Comparison of ENCODE assay signal across 22 cellular contexts in genomic region chr6:156146891-156147290, GRCh38.
DNase-seq lines count a peak whose midpoint lies in the region; ATAC-seq and TF ChIP-seq lines count a peak whose summit lies in the region.
"Had no signal": no experiment of that assay in that cellular context is flagged by ENCODE, and none has a peak within 500 bp of the region (broad histone marks: within the 10 kb centered on the region; RNA-seq: fewer than 3 reads in every experiment).

No MANE protein-coding gene starts in this region.

- H3K36me3 Mint-ChIP-seq in WTC11 (peaks cover 13% of the 10 kb centered on the region), Calu3 (ENCODE audit: insufficient read depth, unreplicated experiment) (no peaks in the 10 kb centered on the region)

- no peak for ATAC-seq in WTC11
- ATAC-seq: A549, HCT116 had no signal

- H3K27me3 Mint-ChIP-seq in WTC11 (ENCODE audit: low read depth) = no peaks in the 10 kb centered on the region
- no peaks in the 10 kb centered on the region for H3K27me3 Mint-ChIP-seq in Calu3 (ENCODE audit: unreplicated experiment)

- H3K27ac Mint-ChIP-seq in WTC11 = no peak overlapping the region
- H3K27ac Mint-ChIP-seq in Calu3 (ENCODE audit: unreplicated experiment) = no peak overlapping the region
- H3K27ac Mint-ChIP-seq: CD4-positive, CD25-positive, alpha-beta regulatory T cell had no signal

- H3K9me3 Mint-ChIP-seq in WTC11 (peaks cover 37% of the 10 kb centered on the region), Calu3 (ENCODE audit: low read depth, unreplicated experiment) (peaks cover 13% of the 10 kb centered on the region)

- POLR2A ChIA-PET in WTC11 (lab: Charles Lee) = no interaction called here

- DNase-seq in NCI-H510A treated with DMSO at 0.1 percent for 48 hours (lab: John Stamatoyannopoulos, UW) (peak; percentile 29), NCI-H510A (lab: John Stamatoyannopoulos, UW) (no peak), NCI-H1105 treated with DMSO at 0.1 percent for 48 hours (lab: John Stamatoyannopoulos, UW) (peak; percentile 46), WTC11 (ENCODE audit: low spot score) (peak; percentile 20), DMS 273 treated with DMSO at 0.1 percent for 48 hours (lab: John Stamatoyannopoulos, UW) (no peak), Calu3 (no peak), HuH-7.5 (ENCODE audit: low spot score) (no peak)
- DNase-seq: BE2C; CD4-positive, CD25-positive, alpha-beta regulatory T cell; DMS153; GM23248; IMR-90; NCI-H1092 treated with DMSO at 0.1 percent for 48 hours; NCI-H1694; NCI-H2107; NCI-H446; NCI-H82; OCI-M1; Right ventricle myocardium superior; T1000 had no signal

- CTCF ChIA-PET in WTC11 (lab: Charles Lee) (no interaction called here), Calu3 (lab: Charles Lee) (no interaction called here)

- BruUV-seq in Calu3 (replicated peaks; lab: Mats Ljungman, UMichigan) = no TSS peak

- no peak overlapping the region for H3K4me3 Mint-ChIP-seq in WTC11
- no peak overlapping the region for H3K4me3 Mint-ChIP-seq in Calu3 (ENCODE audit: low read depth, unreplicated experiment)
- H3K4me3 Mint-ChIP-seq: CD4-positive, CD25-positive, alpha-beta regulatory T cell had no signal

- TF ChIP-seq CTCF in WTC11 (IDR thresholded peaks at IDR 0.05) (no peak), Calu3 (IDR thresholded peaks at IDR 0.05; ENCODE audit: unreplicated experiment) (no peak)

- intact Hi-C loops in Calu3 (cut with micrococcal nuclease; ENCODE audit: unreplicated experiment) = no loop called here

- 0 out of 2 replicates have a peak, but pooled peaks cover 4% of the 10 kb centered on the region for H3K4me1 Mint-ChIP-seq in WTC11
- no peaks in the 10 kb centered on the region for H3K4me1 Mint-ChIP-seq in Calu3 (ENCODE audit: low read depth, unreplicated experiment)

TF ChIP-seq in WTC11, 78 proteins besides CTCF, POLR2A, EP300 and RAD21:
- TF ChIP-seq SOX15 (CRISPR knock-in tag; IDR thresholded peaks at IDR 0.05) = no peak
- TF ChIP-seq, protein P1, sequence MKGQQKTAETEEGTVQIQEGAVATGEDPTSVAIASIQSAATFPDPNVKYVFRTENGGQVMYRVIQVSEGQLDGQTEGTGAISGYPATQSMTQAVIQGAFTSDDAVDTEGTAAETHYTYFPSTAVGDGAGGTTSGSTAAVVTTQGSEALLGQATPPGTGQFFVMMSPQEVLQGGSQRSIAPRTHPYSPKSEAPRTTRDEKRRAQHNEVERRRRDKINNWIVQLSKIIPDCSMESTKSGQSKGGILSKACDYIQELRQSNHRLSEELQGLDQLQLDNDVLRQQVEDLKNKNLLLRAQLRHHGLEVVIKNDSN (CRISPR knock-in tag; IDR thresholded peaks at IDR 0.05) = no peak
- TF ChIP-seq, protein P2, sequence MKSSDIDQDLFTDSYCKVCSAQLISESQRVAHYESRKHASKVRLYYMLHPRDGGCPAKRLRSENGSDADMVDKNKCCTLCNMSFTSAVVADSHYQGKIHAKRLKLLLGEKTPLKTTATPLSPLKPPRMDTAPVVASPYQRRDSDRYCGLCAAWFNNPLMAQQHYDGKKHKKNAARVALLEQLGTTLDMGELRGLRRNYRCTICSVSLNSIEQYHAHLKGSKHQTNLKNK (CRISPR knock-in tag; IDR thresholded peaks at IDR 0.05) = no peak
- no peak for TF ChIP-seq RELA (CRISPR knock-in tag; IDR thresholded peaks at IDR 0.05; ENCODE audit: borderline replicate concordance)
- TF ChIP-seq ZNF532 (CRISPR knock-in tag; IDR thresholded peaks at IDR 0.05; ENCODE audit: borderline replicate concordance) = no peak
- TF ChIP-seq CBFB (CRISPR knock-in tag; IDR thresholded peaks at IDR 0.05; ENCODE audit: low read depth) = no peak
- TF ChIP-seq ATF1 (CRISPR knock-in tag; IDR thresholded peaks at IDR 0.05) = no peak
- TF ChIP-seq ZNF416 (CRISPR knock-in tag; IDR thresholded peaks at IDR 0.05) = no peak
- no peak for TF ChIP-seq NFE2L1 (CRISPR knock-in tag; IDR thresholded peaks at IDR 0.05)
- no peak for TF ChIP-seq ELF4 (CRISPR knock-in tag; IDR thresholded peaks at IDR 0.05; ENCODE audit: low read depth)
- no peak for TF ChIP-seq ZNF671 (CRISPR knock-in tag; IDR thresholded peaks at IDR 0.05)
- TF ChIP-seq EMX1 (CRISPR knock-in tag; IDR thresholded peaks at IDR 0.05) = no peak
- TF ChIP-seq CREB1 (CRISPR knock-in tag; IDR thresholded peaks at IDR 0.05) = no peak
- TF ChIP-seq CREM (CRISPR knock-in tag; IDR thresholded peaks at IDR 0.05) = no peak

Comparison
In these comparisons a context has a peak if more than half of its experiments do, and no peak if none do; other contexts are left out.
1. DNase-seq: peak in NCI-H510A treated with DMSO at 0.1 percent for 48 hours (single experiment), NCI-H1105 treated with DMSO at 0.1 percent for 48 hours (single experiment) and WTC11 (single experiment); none in NCI-H510A (single experiment), DMS 273 treated with DMSO at 0.1 percent for 48 hours (single experiment), Calu3 (single experiment) and HuH-7.5 (single experiment).